Comparison of ENCODE assay signal across 18 cellular contexts in genomic region chr21:41755934-41756773, GRCh38. TPM values are rescaled to one million over a fixed set of nuclear protein-coding genes. Genes with fewer than 3 reads are reported as not detected.
"Had no signal": no experiment of that assay in that cellular context is flagged by ENCODE, and none has a peak within 500 bp of the region (broad histone marks: within the 10 kb centered on the region; RNA-seq: fewer than 3 reads in every experiment).

No MANE protein-coding gene starts in this region.

- H3K4me3 Mint-ChIP-seq: activated CD4-positive, alpha-beta T cell treated with anti-CD3 and anti-CD28 coated beads, Interleukin-2, amount 10 ng/mL, durations not matched to agents 24 days and 14 days; activated CD8-positive, alpha-beta T cell treated with anti-CD3 and anti-CD28 coated beads, Interleukin-2, amount 10 ng/mL, durations not matched to agents 7 days and 5 days; nephron progenitor cell; T-cell had no signal

- DNase-seq: activated CD4-positive, alpha-beta T cell treated with anti-CD3 and anti-CD28 coated beads, Interleukin-2, amount 10 ng/mL, durations not matched to agents 24 days and 14 days; activated CD8-positive, alpha-beta T cell treated with anti-CD3 and anti-CD28 coated beads, Interleukin-2, amount 10 ng/mL, durations not matched to agents 7 days and 5 days; activated effector memory CD4-positive, alpha-beta T cell treated with Interleukin-2 at 50 U/mL for 16 hours; activated naive CD4-positive, alpha-beta T cell treated with anti-CD3 and anti-CD28 coated beads, Interleukin-2, amount 50 U/mL, for 16 hours; activated T-cell treated with anti-CD3 and anti-CD28 coated beads, Interleukin-2, amount 50 U/mL, for 48 hours; left colon; lower lobe of right lung; midbrain; nephron progenitor cell; stimulated activated naive CD8-positive, alpha-beta T cell treated with anti-CD3 and anti-CD28 coated beads, Interleukin-15, Interleukin-2, amounts not matched to agents 100 U/mL and 50 U/mL, for 24 hours; T-cell; T-helper 9 cell had no signal

- H2AFZ ChIP-seq: hepatocyte had no signal

- H3K4me3 ChIP-seq: hepatocyte, lower lobe of right lung, prostate gland, right atrium auricular region, suprapubic skin had no signal

- H3K4me2 ChIP-seq: hepatocyte had no signal

- H3K4me1 Mint-ChIP-seq: activated CD4-positive, alpha-beta T cell treated with anti-CD3 and anti-CD28 coated beads, Interleukin-2, amount 10 ng/mL, durations not matched to agents 24 days and 14 days had no signal

- H3K36me3 Mint-ChIP-seq: T-cell had no signal

- H3K27ac ChIP-seq: hepatocyte, lower lobe of right lung, prostate gland, right atrium auricular region, suprapubic skin had no signal

- H3K27me3 ChIP-seq: right atrium auricular region, suprapubic skin had no signal

- H3K9me3 Mint-ChIP-seq: activated CD4-positive, alpha-beta T cell treated with anti-CD3 and anti-CD28 coated beads, Interleukin-2, amount 10 ng/mL, durations not matched to agents 24 days and 14 days; nephron progenitor cell; T-cell had no signal

- H3K27ac Mint-ChIP-seq: activated CD4-positive, alpha-beta T cell treated with anti-CD3 and anti-CD28 coated beads, Interleukin-2, amount 10 ng/mL, durations not matched to agents 24 days and 14 days; activated CD8-positive, alpha-beta T cell treated with anti-CD3 and anti-CD28 coated beads, Interleukin-2, amount 10 ng/mL, durations not matched to agents 7 days and 5 days; nephron progenitor cell; T-cell had no signal

- ATAC-seq: activated CD8-positive, alpha-beta T cell treated with anti-CD3 and anti-CD28 coated beads, Interleukin-2, amount 10 ng/mL, durations not matched to agents 7 days and 5 days; left colon; lower lobe of right lung; stimulated activated naive CD8-positive, alpha-beta T cell treated with anti-CD3 and anti-CD28 coated beads, Interleukin-15, Interleukin-2, amounts not matched to agents 100 U/mL and 50 U/mL, for 24 hours; T-cell had no signal

- H3K9me3 ChIP-seq: lower lobe of right lung, prostate gland, right atrium auricular region, suprapubic skin had no signal

- H3K36me3 ChIP-seq: prostate gland, right atrium auricular region had no signal

RNA-seq across cellular contexts. Expression of gene RIPK4, which starts 10.7 kb away (rescaled TPM):
- total RNA-seq: activated CD4-positive, alpha-beta T cell treated with anti-CD3 and anti-CD28 coated beads, Interleukin-2, amount 10 ng/mL, durations not matched to agents 24 days and 14 days; activated CD8-positive, alpha-beta T cell treated with anti-CD3 and anti-CD28 coated beads, Interleukin-2, amount 10 ng/mL, durations not matched to agents 7 days and 5 days; fibroblast of villous mesenchyme; myocyte had no signal
